In genomic region chr3:175005881-175006280, GRCh38 we compare ENCODE assay signal across 21 cellular contexts.
DNase-seq lines count a peak whose midpoint lies in the region; TF ChIP-seq lines count a peak whose summit lies in the region.
"Had no signal": no experiment of that assay in that cellular context is flagged by ENCODE, and none has a peak within 500 bp of the region (broad histone marks: within the 10 kb centered on the region; RNA-seq: fewer than 3 reads in every experiment).

No MANE protein-coding gene starts in this region.

- peak overlapping the region; percentile 58; the same call in 1 of the 2 replicates for H3K27ac ChIP-seq in C4-2B
- H3K27ac ChIP-seq: BLaER1 treated with 17β-estradiol and CSF1 and Interleukin-3, amounts not matched to agents 10 nM and 100 nM; esophagus muscularis mucosa had no signal

- peak; percentile 73 for DNase-seq in AG09319 (ENCODE audit: extremely low read depth, low read depth)
- DNase-seq in NCI-H2171 treated with DMSO at 0.1 percent for 48 hours (lab: John Stamatoyannopoulos, UW) = peak; percentile 69
- peak; percentile 70 for DNase-seq in fibroblast of the conjunctiva (ENCODE audit: low read depth)
- DNase-seq in NCI-H2196 treated with DMSO at 0.1 percent for 48 hours (lab: John Stamatoyannopoulos, UW; ENCODE audit: unreplicated experiment) = no peak
- no peak for DNase-seq in NCI-H345 (lab: John Stamatoyannopoulos, UW)
- no peak for DNase-seq in activated naive CD4-positive, alpha-beta T cell (lab: John Stamatoyannopoulos, UW)
- DNase-seq: activated CD8-positive, alpha-beta T cell treated with anti-CD3 and anti-CD28 coated beads for 36 hours; activated effector memory CD4-positive, alpha-beta T cell treated with anti-CD3 and anti-CD28 coated beads, Interleukin-2, amount 50 U/mL, for 16 hours; activated T-cell treated with anti-CD3 and anti-CD28 coated beads for 4 hours; Calu3; effector CD8-positive, alpha-beta T cell; HCEC 1CT; KBM-7; left cardiac atrium; naive thymus-derived CD4-positive, alpha-beta T cell; NCI-H187 treated with DMSO at 0.1 percent for 48 hours; stimulated activated CD4-positive, alpha-beta T cell treated with anti-CD3 and anti-CD28 coated beads, Interleukin-4, amount 100 ng/mL, for 24 hours; stimulated activated naive CD8-positive, alpha-beta T cell treated with anti-CD3 and anti-CD28 coated beads, Interleukin-15, Interleukin-2, amounts not matched to agents 100 U/mL and 50 U/mL, for 24 hours had no signal

- TF ChIP-seq CTCF in AG09319 (IDR thresholded peaks at IDR 0.05; ENCODE audit: low read depth, low read length) (no peak), C4-2B (conservative IDR thresholded peaks at IDR 0.05) (no peak)

Comparison
In these comparisons a context has a peak if more than half of its experiments do, and no peak if none do; other contexts are left out.
1. DNase-seq: peak in AG09319 (single experiment), NCI-H2171 treated with DMSO at 0.1 percent for 48 hours (single experiment) and fibroblast of the conjunctiva (single experiment); none in NCI-H2196 treated with DMSO at 0.1 percent for 48 hours (single experiment), NCI-H345 (single experiment) and activated naive CD4-positive, alpha-beta T cell (0 of 4).